In the genomic region with DNA sequence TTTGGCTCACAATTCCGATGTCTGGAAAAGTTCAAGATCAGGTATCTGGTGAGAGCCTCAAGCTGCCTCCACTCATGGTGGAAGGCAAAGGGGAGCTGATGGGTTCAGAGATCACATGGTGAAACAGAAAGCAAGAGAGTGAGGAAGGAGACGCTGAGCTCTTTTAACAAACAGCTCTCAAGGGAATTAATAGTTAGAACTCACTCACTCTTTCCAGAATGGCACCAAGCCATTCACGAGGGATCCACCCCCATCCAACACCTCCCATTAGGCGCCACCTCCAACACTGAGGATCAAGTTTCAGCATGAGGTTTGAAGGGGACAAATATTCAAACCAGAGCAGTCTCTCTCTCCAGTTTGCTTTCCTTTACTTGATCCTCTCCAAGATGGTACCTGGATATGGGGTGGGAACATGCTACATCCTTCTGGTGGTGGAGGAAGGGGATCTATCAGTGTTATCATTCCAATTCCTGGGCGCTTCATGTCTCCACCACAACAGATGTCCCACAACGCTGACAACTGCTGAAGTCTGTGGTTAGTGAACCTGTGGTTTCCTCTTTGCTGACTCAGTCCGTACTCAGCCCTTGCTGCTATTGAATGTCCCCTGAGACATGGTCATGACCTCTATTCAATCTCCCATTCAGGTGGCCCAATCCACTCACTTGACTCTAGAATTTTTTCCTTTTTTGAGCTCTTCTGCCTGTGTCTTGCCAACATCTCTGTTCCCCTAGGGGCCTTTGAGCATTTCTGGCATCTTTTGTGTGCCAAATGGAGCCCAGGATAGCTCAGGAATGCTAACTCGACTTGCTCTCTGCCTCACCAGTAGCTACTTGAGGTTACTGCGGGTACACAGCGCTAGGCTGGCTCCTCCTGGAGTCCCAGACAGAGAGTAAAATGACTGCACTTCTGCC, we compare ENCODE assay signal across 8 cellular contexts.
DNase-seq lines count a peak whose midpoint lies in the region; ATAC-seq, FAIRE-seq and TF ChIP-seq lines count a peak whose summit lies in the region.

No MANE protein-coding gene starts in this region.

- H4K20me1 ChIP-seq in mammary epithelial cell (ENCODE audit: insufficient read depth, low read length): no peaks in the 10 kb centered on the region

- H3K36me3 ChIP-seq in SK-N-MC (ENCODE audit: insufficient read depth, low read length) (no peaks in the 10 kb centered on the region), mammary epithelial cell (ENCODE audit: insufficient read depth, low read length) (no peaks in the 10 kb centered on the region), kidney (ENCODE audit: control insufficient read depth in 1 of 2, insufficient read depth in 2 of 2, low read length in 2 of 2) (no peaks in the 10 kb centered on the region)

- no peaks in the 10 kb centered on the region for H3K9me3 ChIP-seq in SK-N-MC (ENCODE audit: low read depth, low read length)
- H3K9me3 ChIP-seq in mammary epithelial cell (replicated peaks; ENCODE audit: insufficient read depth, low read length): no peaks in the 10 kb centered on the region
- H3K9me3 ChIP-seq in kidney (ENCODE audit: control insufficient read depth in 1 of 2, low read length in 2 of 2): no peaks in the 10 kb centered on the region

- 35% methylated on average over 10 of the region's 10 CpGs for WGBS in mammary epithelial cell (ENCODE audit: low coverage, missing lambda C conversion rate)

- peak; percentile 98 for FAIRE-seq in GM12891 (lab: Jason Lieb, UNC)
- no peak for FAIRE-seq in kidney (lab: Jason Lieb, UNC)

- DNase-seq in GM12891 (ENCODE audit: insufficient read length, low spot score): peak; percentile 12
- DNase-seq in HS-5 (ENCODE audit: low read depth): peak; percentile 9
- DNase-seq in SK-N-MC (ENCODE audit: low read depth, low spot score): no peak
- peak; percentile 72 for DNase-seq in mammary epithelial cell
- peak; percentile 38 to 44 for DNase-seq in stimulated activated CD4-positive, alpha-beta T cell treated with anti-CD3 and anti-CD28 coated beads, Interleukin-2, amount 100 ng/mL, for 24 hours
- DNase-seq in NCI-H2081 treated with DMSO at 0.1 percent for 48 hours (lab: John Stamatoyannopoulos, UW): no peak
- DNase-seq in kidney: no peak

- H3K27ac ChIP-seq in SK-N-MC: no peak overlapping the region; the same call in 1 of the 2 replicates
- no peak overlapping the region for H3K27ac ChIP-seq in mammary epithelial cell (ENCODE audit: insufficient read depth, low read depth, low read length)
- no peak overlapping the region for H3K27ac ChIP-seq in kidney (ENCODE audit: low read depth in 2 of 2, low read length in 2 of 2)

- ATAC-seq in GM21576 (IDR thresholded peaks at IDR 0.05; ENCODE audit: unreplicated experiment): peak; percentile 96

- intact Hi-C loops in mammary epithelial cell (cut with micrococcal nuclease): no loop called here
- intact Hi-C loops in kidney (cut with DNase I): no loop called here

- H3K4me1 ChIP-seq in mammary epithelial cell (ENCODE audit: insufficient read depth, low read length) (peaks cover 12% of the 10 kb centered on the region), kidney (ENCODE audit: control insufficient read depth in 1 of 2, insufficient read depth in 1 of 2, low read depth in 1 of 2, low read length in 2 of 2) (peaks cover 0 to 5% of the 10 kb centered on the region in 2 donors)

- H3K4me3 ChIP-seq in SK-N-MC (peak overlapping the region; percentile 44), mammary epithelial cell (replicated peaks in 1 of 3; ENCODE audit: insufficient read depth in 1 of 3, low read depth in 2 of 3, low read length in 3 of 3) (no peak overlapping the region), kidney (ENCODE audit: low read length in 2 of 2) (no peak overlapping the region)

- dilution Hi-C loops in mammary epithelial cell (cut with HindIII; ENCODE audit: low sequenced_read_pairs): no loop called here

- peak overlapping the region; percentile 8 for H3K4me2 ChIP-seq in mammary epithelial cell (ENCODE audit: insufficient read depth, low read depth, low read length)

- CTCF ChIA-PET in mammary epithelial cell (lab: Charles Lee; ENCODE audit: low non-redundant PET): no interaction called here

- H3K27me3 ChIP-seq in mammary epithelial cell (ENCODE audit: insufficient read depth, low read length): peaks cover 12% of the 10 kb centered on the region

- in situ Hi-C loops in mammary epithelial cell (cut with MboI; ENCODE audit: low sequenced_read_pairs in 2 of 2): no loop called here

- no peak for TF ChIP-seq CTCF in mammary epithelial cell (conservative IDR thresholded peaks at IDR 0.05 in 1 of 2, IDR thresholded peaks at IDR 0.05 in 1 of 2; ENCODE audit: extremely low read depth in 1 of 2, insufficient read depth in 1 of 2, low read depth in 1 of 2, low read length in 2 of 2)
- TF ChIP-seq CTCF in kidney (IDR thresholded peaks at IDR 0.05; ENCODE audit: borderline replicate concordance, extremely low read depth, insufficient read depth): no peak

- no peak for TF ChIP-seq POLR2A in GM12891 (IDR thresholded peaks at IDR 0.05; ENCODE audit: low read depth, low read length)

- H2AFZ ChIP-seq in mammary epithelial cell (ENCODE audit: low read depth, low read length): no peak overlapping the region

- no TSS peak for BruUV-seq in mammary epithelial cell (replicated peaks; lab: Mats Ljungman, UMichigan)

- H3K9ac ChIP-seq in SK-N-MC (ENCODE audit: insufficient read length): no peak overlapping the region
- H3K9ac ChIP-seq in mammary epithelial cell (ENCODE audit: insufficient read depth, low read length): no peak overlapping the region
- H3K9ac ChIP-seq in kidney (ENCODE audit: low read length in 2 of 2): no peak overlapping the region

- no peaks in the 10 kb centered on the region for H3K79me2 ChIP-seq in mammary epithelial cell (ENCODE audit: insufficient read depth, low read length)

TF ChIP-seq in GM12891, 5 proteins besides CTCF, POLR2A, EP300 and RAD21:
- TF ChIP-seq PAX5 (IDR thresholded peaks at IDR 0.05; ENCODE audit: insufficient read depth, low read length, severe bottlenecking): no peak
- TF ChIP-seq SPI1 (IDR thresholded peaks at IDR 0.05; ENCODE audit: low read depth, low read length): 0 out of 2 replicates have a peak, but pooled peaks have one; percentile 13

Comparison
In these comparisons a context has a peak if more than half of its experiments do, and no peak if none do; other contexts are left out.
1. DNase-seq: peak in GM12891 (single experiment), HS-5 (single experiment), mammary epithelial cell (single experiment) and stimulated activated CD4-positive, alpha-beta T cell treated with anti-CD3 and anti-CD28 coated beads, Interleukin-2, amount 100 ng/mL, for 24 hours (2 of 2); none in SK-N-MC (single experiment), NCI-H2081 treated with DMSO at 0.1 percent for 48 hours (single experiment) and kidney (single experiment).